ENCODE assay signal across 14 cellular contexts in the genomic region with DNA sequence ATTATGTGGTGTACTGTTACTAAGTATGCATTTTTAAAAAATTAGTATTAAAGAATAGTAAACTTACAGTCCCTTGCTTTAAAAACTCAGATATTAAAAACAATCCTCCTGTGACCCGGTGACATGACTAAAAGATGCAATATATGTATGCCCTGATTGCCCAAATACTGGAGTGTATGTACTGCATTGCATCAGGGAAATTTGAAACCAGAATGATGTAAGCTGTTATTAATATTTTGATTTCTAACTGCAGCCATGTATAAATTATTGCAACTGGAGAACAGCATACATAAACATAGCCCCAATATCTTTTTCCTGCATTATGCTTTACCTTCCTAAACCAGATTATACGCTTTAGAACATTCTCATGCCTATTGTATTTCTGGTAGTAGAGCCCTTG. TPM values are rescaled to one million over a fixed set of nuclear protein-coding genes. Genes with fewer than 3 reads are reported as not detected.
A peak's percentile ranks its signal among the peaks of the same experiment; 100 is the strongest.
DNase-seq lines count a peak whose midpoint lies in the region; ATAC-seq and TF ChIP-seq lines count a peak whose summit lies in the region.
"Had no signal": no experiment of that assay in that cellular context is flagged by ENCODE, and none has a peak within 500 bp of the region (broad histone marks: within the 10 kb centered on the region; RNA-seq: fewer than 3 reads in every experiment).

No MANE protein-coding gene starts in this region.

- H3K4me3 ChIP-seq in upper lobe of left lung (no peak overlapping the region), aorta (ENCODE audit: low read length in 2 of 2) (no peak overlapping the region)
- H3K4me3 ChIP-seq: cardiac muscle cell, transverse colon had no signal

- H3K27ac ChIP-seq in upper lobe of left lung (peak overlapping the region in 1 of 4 donors; percentile 38), aorta (ENCODE audit: low read depth in 1 of 2, low read length in 2 of 2) (no peak overlapping the region)
- H3K27ac ChIP-seq: cardiac muscle cell had no signal

- CTCF ChIA-PET in WTC11 (lab: Charles Lee) = interaction anchor here (1.0 kb wide), 1 partner anchor 38 kb away, joined by 3 read pairs; no protein-coding TSS in a partner anchor

- H3K4me1 ChIP-seq in upper lobe of left lung = peaks cover 22 to 45% (median 29%) of the 10 kb centered on the region in 4 donors
- peaks cover 0 to 2% of the 10 kb centered on the region in 2 donors for H3K4me1 ChIP-seq in aorta (ENCODE audit: control insufficient read depth in 1 of 2, insufficient read depth in 2 of 2, low read length in 2 of 2)

- peaks cover 28% of the 10 kb centered on the region for H3K36me3 Mint-ChIP-seq in stimulated activated naive CD8-positive, alpha-beta T cell treated with anti-CD3 and anti-CD28 coated beads, Interleukin-15, Interleukin-2, amounts not matched to agents 100 ng/mL and 50 ng/mL, for 24 hours (ENCODE audit: low read depth)
- peaks cover 15% of the 10 kb centered on the region for H3K36me3 Mint-ChIP-seq in WTC11

- TF ChIP-seq EP300 in upper lobe of left lung (IDR thresholded peaks at IDR 0.05) = no peak

- H3K27me3 ChIP-seq in upper lobe of left lung (no peaks in the 10 kb centered on the region), aorta (ENCODE audit: control insufficient read depth in 1 of 2, insufficient read depth in 2 of 2, low read length in 1 of 2) (no peaks in the 10 kb centered on the region)
- H3K27me3 ChIP-seq: cardiac muscle cell, transverse colon had no signal

- H3K4me3 Mint-ChIP-seq in stimulated activated naive CD8-positive, alpha-beta T cell treated with anti-CD3 and anti-CD28 coated beads, Interleukin-15, Interleukin-2, amounts not matched to agents 100 ng/mL and 50 ng/mL, for 24 hours = peak overlapping the region; percentile 55
- no peak overlapping the region for H3K4me3 Mint-ChIP-seq in WTC11

- no peak for DNase-seq in stimulated activated naive CD8-positive, alpha-beta T cell treated with anti-CD3 and anti-CD28 coated beads, Interleukin-15, Interleukin-2, amounts not matched to agents 100 U/mL and 50 U/mL, for 24 hours
- DNase-seq in WTC11 (ENCODE audit: low spot score) = no peak
- DNase-seq in fibroblast of the conjunctiva (ENCODE audit: low read depth) = peak; percentile 82
- no peak for DNase-seq in stimulated activated CD4-positive, alpha-beta T cell treated with anti-CD3 and anti-CD28 coated beads, Interleukin-15, amount 100 ng/mL, for 24 hours
- DNase-seq in stimulated activated naive CD4-positive, alpha-beta T cell (lab: John Stamatoyannopoulos, UW) = no peak
- DNase-seq in upper lobe of left lung = no peak
- no peak for DNase-seq in aorta
- DNase-seq: activated CD4-positive, alpha-beta T cell treated with anti-CD3 and anti-CD28 coated beads, Interleukin-2, amount 50 U/mL, for 1 hour; hypothalamus; NCI-H1048; stimulated activated CD4-positive, alpha-beta T cell treated with anti-CD3 and anti-CD28 coated beads, Interleukin-4, amount 100 ng/mL, for 24 hours; transverse colon had no signal

- no peak for ATAC-seq in stimulated activated naive CD8-positive, alpha-beta T cell treated with anti-CD3 and anti-CD28 coated beads, Interleukin-15, Interleukin-2, amounts not matched to agents 100 U/mL and 50 U/mL, for 24 hours
- ATAC-seq in WTC11 (no peak), upper lobe of left lung (ENCODE audit: low FRiP score in 2 of 2) (no peak), aorta (ENCODE audit: low FRiP score) (no peak)

- TF ChIP-seq CTCF in WTC11 (IDR thresholded peaks at IDR 0.05) = no peak
- no peak for TF ChIP-seq CTCF in upper lobe of left lung (IDR thresholded peaks at IDR 0.05)

- H3K36me3 ChIP-seq in upper lobe of left lung (peaks cover 0 to 6% (median 4%) of the 10 kb centered on the region in 4 donors), aorta (ENCODE audit: control insufficient read depth in 1 of 2, insufficient read depth in 2 of 2, low read length in 1 of 2) (no peaks in the 10 kb centered on the region)

- no peaks in the 10 kb centered on the region for H3K9me3 Mint-ChIP-seq in stimulated activated naive CD8-positive, alpha-beta T cell treated with anti-CD3 and anti-CD28 coated beads, Interleukin-15, Interleukin-2, amounts not matched to agents 100 ng/mL and 50 ng/mL, for 24 hours
- no peaks in the 10 kb centered on the region for H3K9me3 Mint-ChIP-seq in WTC11

- 84 to 92% methylated on average over 2 of the region's 2 CpGs for WGBS in upper lobe of left lung, 2 donors
- whole genome bisulfite sequencing in aorta, 2 donors = 69 to 74% methylated on average over 2 of the region's 2 CpGs

- H3K9me3 ChIP-seq in upper lobe of left lung (no peaks in the 10 kb centered on the region), aorta (ENCODE audit: control insufficient read depth, low read length) (no peaks in the 10 kb centered on the region)
- H3K9me3 ChIP-seq: transverse colon had no signal

- TF ChIP-seq POLR2A in upper lobe of left lung (IDR thresholded peaks at IDR 0.05) = no peak

- H3K4me1 Mint-ChIP-seq in stimulated activated naive CD8-positive, alpha-beta T cell treated with anti-CD3 and anti-CD28 coated beads, Interleukin-15, Interleukin-2, amounts not matched to agents 100 ng/mL and 50 ng/mL, for 24 hours (ENCODE audit: low read depth) = peaks cover 58% of the 10 kb centered on the region
- H3K4me1 Mint-ChIP-seq in WTC11 = peaks cover 40% of the 10 kb centered on the region

- intact Hi-C loops in aorta (cut with DNase I) = no loop called here

- POLR2A ChIA-PET in WTC11 (lab: Charles Lee) = no interaction called here

- no peaks in the 10 kb centered on the region for H3K27me3 Mint-ChIP-seq in stimulated activated naive CD8-positive, alpha-beta T cell treated with anti-CD3 and anti-CD28 coated beads, Interleukin-15, Interleukin-2, amounts not matched to agents 100 ng/mL and 50 ng/mL, for 24 hours
- no peaks in the 10 kb centered on the region for H3K27me3 Mint-ChIP-seq in WTC11 (ENCODE audit: low read depth)

- peak overlapping the region; percentile 79 for H3K27ac Mint-ChIP-seq in stimulated activated naive CD8-positive, alpha-beta T cell treated with anti-CD3 and anti-CD28 coated beads, Interleukin-15, Interleukin-2, amounts not matched to agents 100 ng/mL and 50 ng/mL, for 24 hours
- H3K27ac Mint-ChIP-seq in WTC11 = peak overlapping the region; percentile 79

TF ChIP-seq in WTC11, 78 proteins besides CTCF, POLR2A, EP300 and RAD21 (continues in another document):
- TF ChIP-seq CREM (CRISPR knock-in tag; IDR thresholded peaks at IDR 0.05) = no peak
- no peak for TF ChIP-seq NR1H2 (CRISPR knock-in tag; IDR thresholded peaks at IDR 0.05)
- TF ChIP-seq TEAD4 (CRISPR knock-in tag; IDR thresholded peaks at IDR 0.05) = no peak
- no peak for TF ChIP-seq ZNF396 (CRISPR knock-in tag; IDR thresholded peaks at IDR 0.05; ENCODE audit: borderline replicate concordance)
- TF ChIP-seq, protein P1, sequence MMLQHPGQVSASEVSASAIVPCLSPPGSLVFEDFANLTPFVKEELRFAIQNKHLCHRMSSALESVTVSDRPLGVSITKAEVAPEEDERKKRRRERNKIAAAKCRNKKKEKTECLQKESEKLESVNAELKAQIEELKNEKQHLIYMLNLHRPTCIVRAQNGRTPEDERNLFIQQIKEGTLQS (CRISPR knock-in tag; conservative IDR thresholded peaks at IDR 0.05) = no peak
- TF ChIP-seq ZNF232 (CRISPR knock-in tag; IDR thresholded peaks at IDR 0.05) = no peak
- TF ChIP-seq ETV6 (CRISPR knock-in tag; IDR thresholded peaks at IDR 0.05) = no peak
- TF ChIP-seq NR2C2 (CRISPR knock-in tag; IDR thresholded peaks at IDR 0.05) = no peak
- TF ChIP-seq, protein P2, sequence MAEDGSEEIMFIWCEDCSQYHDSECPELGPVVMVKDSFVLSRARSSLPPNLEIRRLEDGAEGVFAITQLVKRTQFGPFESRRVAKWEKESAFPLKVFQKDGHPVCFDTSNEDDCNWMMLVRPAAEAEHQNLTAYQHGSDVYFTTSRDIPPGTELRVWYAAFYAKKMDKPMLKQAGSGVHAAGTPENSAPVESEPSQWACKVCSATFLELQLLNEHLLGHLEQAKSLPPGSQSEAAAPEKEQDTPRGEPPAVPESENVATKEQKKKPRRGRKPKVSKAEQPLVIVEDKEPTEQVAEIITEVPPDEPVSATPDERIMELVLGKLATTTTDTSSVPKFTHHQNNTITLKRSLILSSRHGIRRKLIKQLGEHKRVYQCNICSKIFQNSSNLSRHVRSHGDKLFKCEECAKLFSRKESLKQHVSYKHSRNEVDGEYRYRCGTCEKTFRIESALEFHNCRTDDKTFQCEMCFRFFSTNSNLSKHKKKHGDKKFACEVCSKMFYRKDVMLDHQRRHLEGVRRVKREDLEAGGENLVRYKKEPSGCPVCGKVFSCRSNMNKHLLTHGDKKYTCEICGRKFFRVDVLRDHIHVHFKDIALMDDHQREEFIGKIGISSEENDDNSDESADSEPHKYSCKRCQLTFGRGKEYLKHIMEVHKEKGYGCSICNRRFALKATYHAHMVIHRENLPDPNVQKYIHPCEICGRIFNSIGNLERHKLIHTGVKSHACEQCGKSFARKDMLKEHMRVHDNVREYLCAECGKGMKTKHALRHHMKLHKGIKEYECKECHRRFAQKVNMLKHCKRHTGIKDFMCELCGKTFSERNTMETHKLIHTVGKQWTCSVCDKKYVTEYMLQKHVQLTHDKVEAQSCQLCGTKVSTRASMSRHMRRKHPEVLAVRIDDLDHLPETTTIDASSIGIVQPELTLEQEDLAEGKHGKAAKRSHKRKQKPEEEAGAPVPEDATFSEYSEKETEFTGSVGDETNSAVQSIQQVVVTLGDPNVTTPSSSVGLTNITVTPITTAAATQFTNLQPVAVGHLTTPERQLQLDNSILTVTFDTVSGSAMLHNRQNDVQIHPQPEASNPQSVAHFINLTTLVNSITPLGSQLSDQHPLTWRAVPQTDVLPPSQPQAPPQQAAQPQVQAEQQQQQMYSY (CRISPR knock-in tag; IDR thresholded peaks at IDR 0.05) = no peak

RNA-seq across cellular contexts. Expression of a gene that starts 3.7 kb away (rescaled TPM):
- total RNA-seq in WTC11 (2021) (1,051 to 1,124 TPM (median 1,087 TPM) in 3 replicates), upper lobe of left lung (100 to 1,000 TPM; 261 to 942 (median 659) TPM), aorta (100 to 1,000 TPM; 543 to 888 TPM)
- 100 to 1,000 TPM; 320 to 445 TPM for polyA plus RNA-seq in aorta
